In the genomic region with DNA sequence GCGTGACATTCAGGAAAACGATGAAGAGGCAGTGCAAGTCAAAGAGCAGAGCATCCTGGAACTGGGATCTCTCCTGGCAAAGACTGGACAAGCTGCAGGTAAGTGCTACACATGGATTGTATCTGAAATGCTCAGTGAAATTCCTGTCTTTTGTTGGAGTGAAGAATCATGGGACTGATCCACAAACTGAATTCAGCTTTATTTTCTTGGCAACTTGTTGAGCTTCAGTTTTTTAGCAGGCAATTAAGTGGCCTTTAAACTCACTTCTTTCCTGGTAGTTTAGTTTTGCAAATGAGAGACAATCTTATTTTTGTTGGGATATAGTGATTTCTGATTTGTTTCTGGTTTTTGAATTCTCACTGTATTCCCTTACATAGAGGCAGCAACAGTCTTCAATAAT, we compare ENCODE assay signal across 1 cellular context.
TF ChIP-seq lines count a peak whose summit lies in the region.

No MANE protein-coding gene starts in this region.

TF ChIP-seq in GM12878, 131 proteins besides CTCF, POLR2A, EP300 and RAD21:
- TF ChIP-seq, protein P1, sequence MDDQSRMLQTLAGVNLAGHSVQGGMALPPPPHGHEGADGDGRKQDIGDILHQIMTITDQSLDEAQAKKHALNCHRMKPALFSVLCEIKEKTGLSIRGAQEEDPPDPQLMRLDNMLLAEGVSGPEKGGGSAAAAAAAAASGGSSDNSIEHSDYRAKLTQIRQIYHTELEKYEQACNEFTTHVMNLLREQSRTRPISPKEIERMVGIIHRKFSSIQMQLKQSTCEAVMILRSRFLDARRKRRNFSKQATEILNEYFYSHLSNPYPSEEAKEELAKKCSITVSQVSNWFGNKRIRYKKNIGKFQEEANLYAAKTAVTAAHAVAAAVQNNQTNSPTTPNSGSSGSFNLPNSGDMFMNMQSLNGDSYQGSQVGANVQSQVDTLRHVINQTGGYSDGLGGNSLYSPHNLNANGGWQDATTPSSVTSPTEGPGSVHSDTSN (IDR thresholded peaks at IDR 0.05; ENCODE audit: insufficient replicate concordance, low read depth, low read length), result no peak
- no peak for TF ChIP-seq HCFC1 (IDR thresholded peaks at IDR 0.05; ENCODE audit: low read length)
- no peak for TF ChIP-seq RUNX3 (IDR thresholded peaks at IDR 0.05; ENCODE audit: low read length)
- TF ChIP-seq, protein P2, sequence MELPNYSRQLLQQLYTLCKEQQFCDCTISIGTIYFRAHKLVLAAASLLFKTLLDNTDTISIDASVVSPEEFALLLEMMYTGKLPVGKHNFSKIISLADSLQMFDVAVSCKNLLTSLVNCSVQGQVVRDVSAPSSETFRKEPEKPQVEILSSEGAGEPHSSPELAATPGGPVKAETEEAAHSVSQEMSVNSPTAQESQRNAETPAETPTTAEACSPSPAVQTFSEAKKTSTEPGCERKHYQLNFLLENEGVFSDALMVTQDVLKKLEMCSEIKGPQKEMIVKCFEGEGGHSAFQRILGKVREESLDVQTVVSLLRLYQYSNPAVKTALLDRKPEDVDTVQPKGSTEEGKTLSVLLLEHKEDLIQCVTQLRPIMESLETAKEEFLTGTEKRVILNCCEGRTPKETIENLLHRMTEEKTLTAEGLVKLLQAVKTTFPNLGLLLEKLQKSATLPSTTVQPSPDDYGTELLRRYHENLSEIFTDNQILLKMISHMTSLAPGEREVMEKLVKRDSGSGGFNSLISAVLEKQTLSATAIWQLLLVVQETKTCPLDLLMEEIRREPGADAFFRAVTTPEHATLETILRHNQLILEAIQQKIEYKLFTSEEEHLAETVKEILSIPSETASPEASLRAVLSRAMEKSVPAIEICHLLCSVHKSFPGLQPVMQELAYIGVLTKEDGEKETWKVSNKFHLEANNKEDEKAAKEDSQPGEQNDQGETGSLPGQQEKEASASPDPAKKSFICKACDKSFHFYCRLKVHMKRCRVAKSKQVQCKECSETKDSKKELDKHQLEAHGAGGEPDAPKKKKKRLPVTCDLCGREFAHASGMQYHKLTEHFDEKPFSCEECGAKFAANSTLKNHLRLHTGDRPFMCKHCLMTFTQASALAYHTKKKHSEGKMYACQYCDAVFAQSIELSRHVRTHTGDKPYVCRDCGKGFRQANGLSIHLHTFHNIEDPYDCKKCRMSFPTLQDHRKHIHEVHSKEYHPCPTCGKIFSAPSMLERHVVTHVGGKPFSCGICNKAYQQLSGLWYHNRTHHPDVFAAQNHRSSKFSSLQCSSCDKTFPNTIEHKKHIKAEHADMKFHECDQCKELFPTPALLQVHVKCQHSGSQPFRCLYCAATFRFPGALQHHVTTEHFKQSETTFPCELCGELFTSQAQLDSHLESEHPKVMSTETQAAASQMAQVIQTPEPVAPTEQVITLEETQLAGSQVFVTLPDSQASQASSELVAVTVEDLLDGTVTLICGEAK (IDR thresholded peaks at IDR 0.05; ENCODE audit: borderline replicate concordance), result no peak
- no peak for TF ChIP-seq IRF4 (IDR thresholded peaks at IDR 0.05; ENCODE audit: low read depth, low read length)
- no peak for TF ChIP-seq EGR1 (IDR thresholded peaks at IDR 0.05; ENCODE audit: borderline replicate concordance in 1 of 2, low read depth in 2 of 2, low read length in 2 of 2)
- TF ChIP-seq CREM (IDR thresholded peaks at IDR 0.05; ENCODE audit: low read depth), result no peak
- no peak for TF ChIP-seq NFYA (IDR thresholded peaks at IDR 0.05; ENCODE audit: borderline replicate concordance, low read depth, low read length)
- TF ChIP-seq KAT2A (conservative IDR thresholded peaks at IDR 0.05; ENCODE audit: control insufficient read depth, low read depth, low read length), result no peak
- TF ChIP-seq RCOR1 (conservative IDR thresholded peaks at IDR 0.05; ENCODE audit: low read depth, low read length), result no peak
- TF ChIP-seq, protein P3, sequence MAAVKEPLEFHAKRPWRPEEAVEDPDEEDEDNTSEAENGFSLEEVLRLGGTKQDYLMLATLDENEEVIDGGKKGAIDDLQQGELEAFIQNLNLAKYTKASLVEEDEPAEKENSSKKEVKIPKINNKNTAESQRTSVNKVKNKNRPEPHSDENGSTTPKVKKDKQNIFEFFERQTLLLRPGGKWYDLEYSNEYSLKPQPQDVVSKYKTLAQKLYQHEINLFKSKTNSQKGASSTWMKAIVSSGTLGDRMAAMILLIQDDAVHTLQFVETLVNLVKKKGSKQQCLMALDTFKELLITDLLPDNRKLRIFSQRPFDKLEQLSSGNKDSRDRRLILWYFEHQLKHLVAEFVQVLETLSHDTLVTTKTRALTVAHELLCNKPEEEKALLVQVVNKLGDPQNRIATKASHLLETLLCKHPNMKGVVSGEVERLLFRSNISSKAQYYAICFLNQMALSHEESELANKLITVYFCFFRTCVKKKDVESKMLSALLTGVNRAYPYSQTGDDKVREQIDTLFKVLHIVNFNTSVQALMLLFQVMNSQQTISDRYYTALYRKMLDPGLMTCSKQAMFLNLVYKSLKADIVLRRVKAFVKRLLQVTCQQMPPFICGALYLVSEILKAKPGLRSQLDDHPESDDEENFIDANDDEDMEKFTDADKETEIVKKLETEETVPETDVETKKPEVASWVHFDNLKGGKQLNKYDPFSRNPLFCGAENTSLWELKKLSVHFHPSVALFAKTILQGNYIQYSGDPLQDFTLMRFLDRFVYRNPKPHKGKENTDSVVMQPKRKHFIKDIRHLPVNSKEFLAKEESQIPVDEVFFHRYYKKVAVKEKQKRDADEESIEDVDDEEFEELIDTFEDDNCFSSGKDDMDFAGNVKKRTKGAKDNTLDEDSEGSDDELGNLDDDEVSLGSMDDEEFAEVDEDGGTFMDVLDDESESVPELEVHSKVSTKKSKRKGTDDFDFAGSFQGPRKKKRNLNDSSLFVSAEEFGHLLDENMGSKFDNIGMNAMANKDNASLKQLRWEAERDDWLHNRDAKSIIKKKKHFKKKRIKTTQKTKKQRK (IDR thresholded peaks at IDR 0.05; ENCODE audit: low read depth, low read length), result no peak
- TF ChIP-seq LARP7 (IDR thresholded peaks at IDR 0.05), result no peak
- TF ChIP-seq, protein P4, sequence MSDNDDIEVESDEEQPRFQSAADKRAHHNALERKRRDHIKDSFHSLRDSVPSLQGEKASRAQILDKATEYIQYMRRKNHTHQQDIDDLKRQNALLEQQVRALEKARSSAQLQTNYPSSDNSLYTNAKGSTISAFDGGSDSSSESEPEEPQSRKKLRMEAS (IDR thresholded peaks at IDR 0.05; ENCODE audit: low read depth, low read length), result no peak
- TF ChIP-seq, protein P5, sequence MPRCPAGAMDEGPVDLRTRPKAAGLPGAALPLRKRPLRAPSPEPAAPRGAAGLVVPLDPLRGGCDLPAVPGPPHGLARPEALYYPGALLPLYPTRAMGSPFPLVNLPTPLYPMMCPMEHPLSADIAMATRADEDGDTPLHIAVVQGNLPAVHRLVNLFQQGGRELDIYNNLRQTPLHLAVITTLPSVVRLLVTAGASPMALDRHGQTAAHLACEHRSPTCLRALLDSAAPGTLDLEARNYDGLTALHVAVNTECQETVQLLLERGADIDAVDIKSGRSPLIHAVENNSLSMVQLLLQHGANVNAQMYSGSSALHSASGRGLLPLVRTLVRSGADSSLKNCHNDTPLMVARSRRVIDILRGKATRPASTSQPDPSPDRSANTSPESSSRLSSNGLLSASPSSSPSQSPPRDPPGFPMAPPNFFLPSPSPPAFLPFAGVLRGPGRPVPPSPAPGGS (IDR thresholded peaks at IDR 0.05; ENCODE audit: borderline replicate concordance, insufficient read depth, low read depth, low read length, poor library complexity, severe bottlenecking), result no peak
- no peak for TF ChIP-seq NBN (IDR thresholded peaks at IDR 0.05)
- no peak for TF ChIP-seq SMAD1 (IDR thresholded peaks at IDR 0.05; ENCODE audit: low read depth, partially characterized antibody)
- no peak for TF ChIP-seq CBFB (IDR thresholded peaks at IDR 0.05; ENCODE audit: low read depth)
- no peak for TF ChIP-seq SMARCA5 (IDR thresholded peaks at IDR 0.05)
- no peak for TF ChIP-seq MXI1 (IDR thresholded peaks at IDR 0.05; ENCODE audit: low read depth, low read length)
TF ChIP-seq in GM12878: peak in this region for 0.
